Comparison of ENCODE assay signal across 11 cellular contexts in genomic region chr19:56091066-56091490, GRCh38. TPM values are rescaled to one million over a fixed set of nuclear protein-coding genes. Genes with fewer than 3 reads are reported as not detected.
A peak's percentile ranks its signal among the peaks of the same experiment; 100 is the strongest.
DNase-seq lines count a peak whose midpoint lies in the region; ATAC-seq and TF ChIP-seq lines count a peak whose summit lies in the region.
"Had no signal": no experiment of that assay in that cellular context is flagged by ENCODE, and none has a peak within 500 bp of the region (broad histone marks: within the 10 kb centered on the region; RNA-seq: fewer than 3 reads in every experiment).

No MANE protein-coding gene starts in this region.

- peaks cover 12% of the 10 kb centered on the region for H3K4me1 Mint-ChIP-seq in nephron progenitor cell
- H3K4me1 Mint-ChIP-seq in activated CD8-positive, alpha-beta memory T cell treated with anti-CD3 and anti-CD28 coated beads, Interleukin-2, amount 10 ng/mL, durations not matched to agents 7 days and 5 days = no peaks in the 10 kb centered on the region

- no peaks in the 10 kb centered on the region for H3K27me3 Mint-ChIP-seq in nephron progenitor cell (ENCODE audit: low read depth, poor library complexity)
- no peaks in the 10 kb centered on the region for H3K27me3 Mint-ChIP-seq in activated CD8-positive, alpha-beta memory T cell treated with anti-CD3 and anti-CD28 coated beads, Interleukin-2, amount 10 ng/mL, durations not matched to agents 7 days and 5 days

- peaks cover 38% of the 10 kb centered on the region for H3K9me3 Mint-ChIP-seq in nephron progenitor cell
- peaks cover 12% of the 10 kb centered on the region for H3K9me3 Mint-ChIP-seq in activated CD8-positive, alpha-beta memory T cell treated with anti-CD3 and anti-CD28 coated beads, Interleukin-2, amount 10 ng/mL, durations not matched to agents 7 days and 5 days (ENCODE audit: low read depth)

- H3K4me3 Mint-ChIP-seq in nephron progenitor cell = no peak overlapping the region
- H3K4me3 Mint-ChIP-seq in activated CD8-positive, alpha-beta memory T cell treated with anti-CD3 and anti-CD28 coated beads, Interleukin-2, amount 10 ng/mL, durations not matched to agents 7 days and 5 days = no peak overlapping the region

- DNase-seq in AG08396 (ENCODE audit: low spot score) (peak; percentile 73), NCI-H460 (ENCODE audit: extremely low read depth, low read depth) (peak; percentile 36), nephron progenitor cell (no peak), NAMALWA (ENCODE audit: low spot score) (no peak)
- no peak for DNase-seq in activated CD8-positive, alpha-beta memory T cell treated with anti-CD3 and anti-CD28 coated beads, Interleukin-2, amount 10 ng/mL, durations not matched to agents 7 days and 5 days
- DNase-seq: activated CD8-positive, alpha-beta memory T cell treated with anti-CD3 and anti-CD28 coated beads, Interleukin-2, amount 50 U/mL, for 48 hours; cortex of kidney; stomach had no signal

- no peak for TF ChIP-seq CTCF in nephron progenitor cell (IDR thresholded peaks at IDR 0.05)

- peaks cover 66% of the 10 kb centered on the region for H3K36me3 Mint-ChIP-seq in nephron progenitor cell (ENCODE audit: low read depth)
- H3K36me3 Mint-ChIP-seq in activated CD8-positive, alpha-beta memory T cell treated with anti-CD3 and anti-CD28 coated beads, Interleukin-2, amount 10 ng/mL, durations not matched to agents 7 days and 5 days = peaks cover 45% of the 10 kb centered on the region

- CTCF ChIA-PET in activated CD8-positive, alpha-beta memory T cell treated with anti-CD3 and anti-CD28 coated beads, Interleukin-2, amount 10 ng/mL, durations not matched to agents 7 days and 5 days (lab: Charles Lee) = interaction anchor here (1.0 to 1.6 kb wide), 3 partner anchors 9 to 14 kb away, joined by 3 read pairs; no protein-coding TSS in a partner anchor

- H3K27ac Mint-ChIP-seq in nephron progenitor cell = peak overlapping the region; percentile 80
- H3K27ac Mint-ChIP-seq in activated CD8-positive, alpha-beta memory T cell treated with anti-CD3 and anti-CD28 coated beads, Interleukin-2, amount 10 ng/mL, durations not matched to agents 7 days and 5 days = no peak overlapping the region

- peak; percentile 81 for ATAC-seq in esophagus mucosa
- no peak for ATAC-seq in GM18520 (IDR thresholded peaks at IDR 0.05; ENCODE audit: unreplicated experiment)
- ATAC-seq in GM21723 (IDR thresholded peaks at IDR 0.05; ENCODE audit: unreplicated experiment) = no peak
- ATAC-seq in activated CD8-positive, alpha-beta memory T cell treated with anti-CD3 and anti-CD28 coated beads, Interleukin-2, amount 10 ng/mL, durations not matched to agents 7 days and 5 days = no peak

RNA-seq across cellular contexts. Expression of gene ZNF787, which starts 30.0 kb away (rescaled TPM):
- 26.8 and 32.8 TPM in 2 replicates for total RNA-seq in NCI-H460 (2014; rRNA removed; shearing (Covaris generic))
- polyA plus RNA-seq in NCI-H460 (2014; cell fraction: nucleus; rRNA removed) = 20.8 and 25.2 TPM in 2 replicates
- 24.4 TPM for total RNA-seq in esophagus mucosa
- total RNA-seq in activated CD8-positive, alpha-beta memory T cell treated with anti-CD3 and anti-CD28 coated beads, Interleukin-2, amount 10 ng/mL, durations not matched to agents 7 days and 5 days = 10 to 100 TPM; 34.7 to 36.7 TPM

RNA-seq across cellular contexts. Expression of gene ZNF444, which starts 50.0 kb away (rescaled TPM):
- total RNA-seq in NCI-H460 (2014; rRNA removed; shearing (Covaris generic)) = 9.0 and 10.7 TPM in 2 replicates
- 38.3 and 38.4 TPM in 2 replicates for polyA plus RNA-seq in NCI-H460 (2014; cell fraction: nucleus; rRNA removed)
- total RNA-seq in esophagus mucosa = 10.4 TPM
- 10 to 100 TPM; 29.3 to 32.5 TPM for total RNA-seq in activated CD8-positive, alpha-beta memory T cell treated with anti-CD3 and anti-CD28 coated beads, Interleukin-2, amount 10 ng/mL, durations not matched to agents 7 days and 5 days

Comparison
In these comparisons a context has a peak if more than half of its experiments do, and no peak if none do; other contexts are left out.
1. DNase-seq: peak in AG08396 (single experiment) and NCI-H460 (single experiment); none in nephron progenitor cell (single experiment), NAMALWA (single experiment) and activated CD8-positive, alpha-beta memory T cell treated with anti-CD3 and anti-CD28 coated beads, Interleukin-2, amount 10 ng/mL, durations not matched to agents 7 days and 5 days (single experiment).